Comparison of ENCODE assay signal across 8 cellular contexts in genomic region chr4:75513529-75514130, GRCh38. TPM values are rescaled to one million over a fixed set of nuclear protein-coding genes. Genes with fewer than 3 reads are reported as not detected.
DNase-seq lines count a peak whose midpoint lies in the region; ATAC-seq and TF ChIP-seq lines count a peak whose summit lies in the region.

No MANE protein-coding gene starts in this region.

- H3K4me3 ChIP-seq in NB4 (ENCODE audit: low read depth, low read length) = peak overlapping the region; percentile 95
- peak overlapping the region; percentile 71 for H3K4me3 ChIP-seq in epithelial cell of proximal tubule (ENCODE audit: low read depth, low read length)
- H3K4me3 ChIP-seq in osteoblast (ENCODE audit: insufficient read depth, low read length) = peak overlapping the region; percentile 97

- no peak for TF ChIP-seq POLR2A in NB4 (IDR thresholded peaks at IDR 0.05; ENCODE audit: extremely low read depth, insufficient read length)

- H3K36me3 ChIP-seq in osteoblast (ENCODE audit: insufficient read depth, low read length) = peaks cover 18% of the 10 kb centered on the region

- peaks cover 62% of the 10 kb centered on the region for H3K79me2 ChIP-seq in osteoblast (ENCODE audit: insufficient read depth, low read length)

- ATAC-seq in GM18868 (IDR thresholded peaks at IDR 0.05; ENCODE audit: unreplicated experiment) (peak; percentile 0), GM21529 (IDR thresholded peaks at IDR 0.05; ENCODE audit: unreplicated experiment) (no peak)

- H3K4me2 ChIP-seq in osteoblast (ENCODE audit: insufficient read depth, low read length) = peak overlapping the region; percentile 98

- peaks cover 36% of the 10 kb centered on the region for H3K4me1 ChIP-seq in osteoblast (ENCODE audit: insufficient read depth, low read length)

- peaks cover 13% of the 10 kb centered on the region for H4K20me1 ChIP-seq in osteoblast (ENCODE audit: insufficient read depth, low read length)

- peak overlapping the region; percentile 96 for H3K27ac ChIP-seq in osteoblast (ENCODE audit: low read depth, low read length)

- no peaks in the 10 kb centered on the region for H3K27me3 ChIP-seq in osteoblast (ENCODE audit: insufficient read depth, low read length)

- DNase-seq in NB4 (ENCODE audit: low read depth) = no peak
- DNase-seq in epithelial cell of proximal tubule (ENCODE audit: low read depth) = no peak
- no peak for DNase-seq in osteoblast (ENCODE audit: insufficient read length, low spot score, missing footprints)
- DNase-seq in HCEC 1CT = no peak
- DNase-seq in stimulated activated CD4-positive, alpha-beta T cell treated with anti-CD3 and anti-CD28 coated beads, Interleukin-2, amount 100 ng/mL, for 48 hours = no peak
- DNase-seq in LoVo (ENCODE audit: low spot score) = no peak

- H3K9me3 ChIP-seq in osteoblast (ENCODE audit: low read depth, low read length) = no peaks in the 10 kb centered on the region

- H2AFZ ChIP-seq in osteoblast (ENCODE audit: low read length) = peak overlapping the region; percentile 98

- TF ChIP-seq CTCF in NB4 (IDR thresholded peaks at IDR 0.05; ENCODE audit: low read depth, low read length) = no peak
- no peak for TF ChIP-seq CTCF in epithelial cell of proximal tubule (conservative IDR thresholded peaks at IDR 0.05; ENCODE audit: low read depth, low read length)
- TF ChIP-seq CTCF in osteoblast (IDR thresholded peaks at IDR 0.05; ENCODE audit: extremely low read depth, low read depth, low read length) = no peak

RNA-seq across cellular contexts. Expression of gene RCHY1, which starts 0.6 kb away (rescaled TPM):
- 11.2 and 37.3 TPM in 2 replicates for total RNA-seq in epithelial cell of proximal tubule
- total RNA-seq in osteoblast = 20.0 and 27.9 TPM in 2 replicates

RNA-seq across cellular contexts. Expression of gene THAP6, which starts 0.6 kb away (rescaled TPM):
- total RNA-seq in epithelial cell of proximal tubule (7.0 and 8.4 TPM in 2 replicates), osteoblast (17.0 and 20.9 TPM in 2 replicates)

RNA-seq across cellular contexts. Expression of gene ODAPH, which starts 42.2 kb away (rescaled TPM):
- total RNA-seq in epithelial cell of proximal tubule (0.87 TPM in 1 of 2 replicates, not detected in the other), osteoblast (not detected in 2 replicates)
